In genomic region chr22:37198290-37199102, GRCh38 we compare ENCODE assay signal across 8 cellular contexts.
DNase-seq lines count a peak whose midpoint lies in the region; ATAC-seq and TF ChIP-seq lines count a peak whose summit lies in the region.

No MANE protein-coding gene starts in this region.

- DNase-seq in activated T-cell treated with anti-CD3 and anti-CD28 coated beads for 4 hours (peak; percentile 93), epithelial cell of esophagus (ENCODE audit: low read depth) (peak; percentile 84), middle frontal gyrus (ENCODE audit: extremely low spot score, low spot score) (peak; percentile 56)
- peak; percentile 83 to 85 for DNase-seq in stimulated activated CD8-positive, alpha-beta memory T cell treated with anti-CD3 and anti-CD28 coated beads, Interleukin-15, amount 100 ng/mL, for 48 hours (ENCODE audit: low read depth in 2 of 2)

- H3K4me3 ChIP-seq in OCI-LY3 (ENCODE audit: low read length) (peak overlapping the region; percentile 80), epithelial cell of esophagus (ENCODE audit: low read length) (peak overlapping the region; percentile 84)

- ATAC-seq in HG02970 (IDR thresholded peaks at IDR 0.05; ENCODE audit: low FRiP score, unreplicated experiment), result peak; percentile 14
- no peak for ATAC-seq in GM21786 (IDR thresholded peaks at IDR 0.05; ENCODE audit: unreplicated experiment)

- TF ChIP-seq CTCF in OCI-LY3 (IDR thresholded peaks at IDR 0.05; ENCODE audit: low read depth, low read length), result peak; percentile 89
- peak; percentile 66 for TF ChIP-seq CTCF in epithelial cell of esophagus (IDR thresholded peaks at IDR 0.05; ENCODE audit: insufficient read depth, low read depth, low read length, missing control alignments)

- H3K27ac ChIP-seq in OCI-LY3 (ENCODE audit: low read length), result peak overlapping the region; percentile 84

- no peak overlapping the region for H2AFZ ChIP-seq in OCI-LY3 (ENCODE audit: low read depth, low read length)

- H3K4me1 ChIP-seq in ES-I3 (ENCODE audit: insufficient read depth, low read length) (peaks cover 22% of the 10 kb centered on the region), OCI-LY3 (ENCODE audit: low read length) (peaks cover 34% of the 10 kb centered on the region)

- H3K4me2 ChIP-seq in OCI-LY3 (ENCODE audit: low read length), result peak overlapping the region; percentile 79

- no peaks in the 10 kb centered on the region for H3K79me2 ChIP-seq in OCI-LY3 (ENCODE audit: low read length)

- H3K9me3 ChIP-seq in ES-I3 (ENCODE audit: control insufficient read depth, insufficient read depth, low read length) (no peaks in the 10 kb centered on the region; the same call in 1 of the 2 replicates), OCI-LY3 (ENCODE audit: insufficient read depth, low read length) (no peaks in the 10 kb centered on the region)

- H3K36me3 ChIP-seq in ES-I3 (ENCODE audit: insufficient read depth, low read length), result no peaks in the 10 kb centered on the region
- peaks cover 6% of the 10 kb centered on the region for H3K36me3 ChIP-seq in OCI-LY3 (replicated peaks; ENCODE audit: low read depth, low read length)

- H3K9ac ChIP-seq in ES-I3 (ENCODE audit: low read depth, low read length) (peak overlapping the region; percentile 98), OCI-LY3 (ENCODE audit: low read length) (peak overlapping the region; percentile 78)

- H4K20me1 ChIP-seq in OCI-LY3 (ENCODE audit: insufficient read depth, low read length), result no peaks in the 10 kb centered on the region

- no peaks in the 10 kb centered on the region for H3K27me3 ChIP-seq in OCI-LY3 (ENCODE audit: low read depth, low read length)
